In genomic region chr13:48398450-48399095, GRCh38 we compare ENCODE assay signal across 14 cellular contexts. TPM values are rescaled to one million over a fixed set of nuclear protein-coding genes. Genes with fewer than 3 reads are reported as not detected.
DNase-seq lines count a peak whose midpoint lies in the region; FAIRE-seq and TF ChIP-seq lines count a peak whose summit lies in the region.
"Had no signal": no experiment of that assay in that cellular context is flagged by ENCODE, and none has a peak within 500 bp of the region (broad histone marks: within the 10 kb centered on the region; RNA-seq: fewer than 3 reads in every experiment).

No MANE protein-coding gene starts in this region.

- DNase-seq in HCEC 1CT, result peak; percentile 38
- DNase-seq in brain microvascular endothelial cell, result peak; percentile 7
- DNase-seq in keratinocyte (ENCODE audit: low read depth, low spot score), result no peak
- DNase-seq in thyroid gland, result no peak
- DNase-seq in MG63, result no peak
- DNase-seq in NCI-H2227 treated with DMSO at 0.1 percent for 48 hours (lab: John Stamatoyannopoulos, UW), result no peak
- no peak for DNase-seq in colonic mucosa
- DNase-seq: activated naive CD4-positive, alpha-beta T cell treated with Interleukin-2 at 50 U/mL for 16 hours; COR-L47; NCI-H1417; NCI-H524; nephron progenitor cell; SHP77; stomach had no signal

- H4K20me1 ChIP-seq in keratinocyte (ENCODE audit: control insufficient read depth, extremely low read depth, insufficient read depth, low read length), result no peaks in the 10 kb centered on the region

- no peak overlapping the region for H3K4me3 ChIP-seq in brain microvascular endothelial cell (ENCODE audit: low read depth, low read length)
- no peak overlapping the region for H3K4me3 ChIP-seq in keratinocyte (ENCODE audit: control insufficient read depth in 2 of 3, extremely low read depth in 1 of 3, insufficient read depth in 2 of 3, low read depth in 1 of 3, low read length in 3 of 3)
- H3K4me3 ChIP-seq in thyroid gland (replicated peaks in 1 of 3), result no peak overlapping the region
- H3K4me3 ChIP-seq in MG63, result no peak overlapping the region
- H3K4me3 ChIP-seq in colonic mucosa, result no peak overlapping the region
- H3K4me3 ChIP-seq: stomach had no signal

- no peaks in the 10 kb centered on the region for H3K36me3 ChIP-seq in brain microvascular endothelial cell (replicated peaks)
- no peaks in the 10 kb centered on the region for H3K36me3 ChIP-seq in keratinocyte (ENCODE audit: control insufficient read depth in 2 of 2, extremely low read depth in 1 of 2, insufficient read depth in 2 of 2, low read length in 2 of 2)
- no peaks in the 10 kb centered on the region for H3K36me3 ChIP-seq in thyroid gland
- peaks cover 25% of the 10 kb centered on the region for H3K36me3 ChIP-seq in MG63
- H3K36me3 ChIP-seq in colonic mucosa, result no peaks in the 10 kb centered on the region

- dilution Hi-C loops in keratinocyte (cut with MboI; ENCODE audit: extremely low pct_ligation_motif_present, low sequenced_read_pairs), result no loop called here

- FAIRE-seq in keratinocyte (lab: Jason Lieb, UNC), result no peak

- H3K4me1 ChIP-seq in keratinocyte (ENCODE audit: control insufficient read depth, extremely low read depth, insufficient read depth, low read length) (peaks cover 47% of the 10 kb centered on the region), thyroid gland (peaks cover 57 to 58% of the 10 kb centered on the region in 2 donors), colonic mucosa (no peaks in the 10 kb centered on the region)

- H3K9ac ChIP-seq in keratinocyte (ENCODE audit: control insufficient read depth, extremely low read depth, insufficient read depth, low read length) (no peak overlapping the region), colonic mucosa (ENCODE audit: low read depth in 2 of 2, low read length in 2 of 2) (no peak overlapping the region)

- in situ Hi-C loops in brain microvascular endothelial cell (cut with HindIII; ENCODE audit: low pct_ligation_motif_present, low sequenced_read_pairs), result no loop called here

- no peak overlapping the region for H2AFZ ChIP-seq in keratinocyte (ENCODE audit: control insufficient read depth, low read length)

- no peaks in the 10 kb centered on the region for H3K79me2 ChIP-seq in keratinocyte (ENCODE audit: control insufficient read depth, insufficient read depth, low read length)

- intact Hi-C loops in thyroid gland (cut with DNase I), result no loop called here
- intact Hi-C loops in colonic mucosa (cut with DNase I), result no loop called here

- no peaks in the 10 kb centered on the region for H3K9me1 ChIP-seq in keratinocyte (ENCODE audit: control insufficient read depth, extremely low read depth, insufficient read depth, low read length)

- H3K27me3 ChIP-seq in brain microvascular endothelial cell (replicated peaks), result no peaks in the 10 kb centered on the region
- H3K27me3 ChIP-seq in keratinocyte (ENCODE audit: control insufficient read depth, extremely low read depth, insufficient read depth, low read length), result no peaks in the 10 kb centered on the region
- no peaks in the 10 kb centered on the region for H3K27me3 ChIP-seq in thyroid gland
- no peaks in the 10 kb centered on the region for H3K27me3 ChIP-seq in MG63
- no peaks in the 10 kb centered on the region for H3K27me3 ChIP-seq in colonic mucosa
- H3K27me3 ChIP-seq: stomach had no signal

- TF ChIP-seq CTCF in brain microvascular endothelial cell (IDR thresholded peaks at IDR 0.05; ENCODE audit: low read depth, low read length, missing control alignments) (no peak), keratinocyte (optimal IDR thresholded peaks at IDR 0.05 in 1 of 3, IDR thresholded peaks at IDR 0.05 in 1 of 3, conservative IDR thresholded peaks at IDR 0.05 in 1 of 3; ENCODE audit: extremely low read depth in 1 of 3, insufficient read depth in 2 of 3, low read length in 3 of 3) (no peak), thyroid gland (IDR thresholded peaks at IDR 0.05) (no peak), colonic mucosa (IDR thresholded peaks at IDR 0.05) (no peak)

- no peaks in the 10 kb centered on the region for H3K9me3 ChIP-seq in keratinocyte (ENCODE audit: control insufficient read depth, low read depth, low read length)
- no peaks in the 10 kb centered on the region for H3K9me3 ChIP-seq in thyroid gland
- H3K9me3 ChIP-seq in MG63, result no peaks in the 10 kb centered on the region
- no peaks in the 10 kb centered on the region for H3K9me3 ChIP-seq in colonic mucosa
- H3K9me3 ChIP-seq: stomach had no signal

- no peak for TF ChIP-seq POLR2A in thyroid gland (IDR thresholded peaks at IDR 0.05)

- H3K27ac ChIP-seq in brain microvascular endothelial cell, result no peak overlapping the region
- H3K27ac ChIP-seq in keratinocyte (ENCODE audit: control insufficient read depth, insufficient read depth, low read length), result peak overlapping the region; percentile 81
- H3K27ac ChIP-seq in thyroid gland, result peak overlapping the region; percentile 11 to 49 (median 16)
- H3K27ac ChIP-seq in colonic mucosa, result no peak overlapping the region

- no peak overlapping the region for H3K4me2 ChIP-seq in keratinocyte (ENCODE audit: control insufficient read depth, extremely low read depth, insufficient read depth, low read depth, low read length)

RNA-seq across cellular contexts. Expression of gene LPAR6, which starts 14.3 kb away (rescaled TPM):
- 6.1 to 20.0 TPM (median 19.2 TPM) in 3 replicates for polyA plus RNA-seq in keratinocyte
- polyA plus RNA-seq in keratinocyte (2011; ENCODE audit: low read depth), result 26.4 TPM
- 4.4 and 7.5 TPM in 2 replicates for polyA plus RNA-seq in keratinocyte (2011; cell fraction: cytosol; rRNA removed)
- 33.0 and 36.7 TPM in 2 replicates for polyA plus RNA-seq in keratinocyte (2011; cell fraction: nucleus; rRNA removed)
- 5.0 and 24.6 TPM in 2 replicates for polyA plus RNA-seq in keratinocyte (2012; ENCODE audit: low replicate concordance)
- polyA minus RNA-seq in keratinocyte, result 1.5 to 6.6 TPM (median 4.6 TPM) in 3 replicates
- polyA minus RNA-seq in keratinocyte (2011; cell fraction: cytosol; rRNA and poly(A)+ RNA removed), result 1.3 TPM
- 5.0 and 11.1 TPM in 2 replicates for polyA minus RNA-seq in keratinocyte (2011; cell fraction: nucleus; rRNA and poly(A)+ RNA removed)
- 10 to 100 TPM; 16.8 to 42.5 (median 23.4) TPM for total RNA-seq in thyroid gland
- not detected in 2 replicates for total RNA-seq in MG63 (2014; rRNA removed; shearing (Covaris generic); ENCODE audit: low replicate concordance)
- 10 to 100 TPM in 1 of 2 donors, 1 to 10 TPM in 1; 4.9 to 17.8 TPM for total RNA-seq in colonic mucosa

Comparison
In these comparisons a context has a peak if more than half of its experiments do, and no peak if none do; other contexts are left out.
1. DNase-seq: peak in HCEC 1CT (single experiment) and brain microvascular endothelial cell (single experiment); none in keratinocyte (single experiment), thyroid gland (0 of 2), MG63 (single experiment), NCI-H2227 treated with DMSO at 0.1 percent for 48 hours (single experiment) and colonic mucosa (single experiment).
2. H3K27ac ChIP-seq: peak in keratinocyte (single experiment) and thyroid gland (3 of 3); none in brain microvascular endothelial cell (single experiment) and colonic mucosa (single experiment).